ENCODE assay signal across 7 cellular contexts in genomic region chr14:80491131-80491530, GRCh38.
DNase-seq lines count a peak whose midpoint lies in the region; ATAC-seq and TF ChIP-seq lines count a peak whose summit lies in the region.

No MANE protein-coding gene starts in this region.

- no peak overlapping the region for H3K4ac ChIP-seq in neuronal stem cell (ENCODE audit: low read length)

- no peak overlapping the region for H2BK15ac ChIP-seq in neuronal stem cell (ENCODE audit: low read length)

- H3K18ac ChIP-seq in neuronal stem cell (ENCODE audit: low read length): no peak overlapping the region

- H3K4me3 ChIP-seq in neuronal stem cell (ENCODE audit: low read length in 2 of 2): no peak overlapping the region

- H3K27me3 ChIP-seq in neuronal stem cell (ENCODE audit: control insufficient read depth in 3 of 3, insufficient read depth in 3 of 3, low read depth in 1 of 3, low read length in 3 of 3): no peaks in the 10 kb centered on the region

- no peak overlapping the region for H2AK5ac ChIP-seq in neuronal stem cell (ENCODE audit: low read depth, low read length)

- H3K27me3 Mint-ChIP-seq in WTC11 (ENCODE audit: low read depth): no peaks in the 10 kb centered on the region

- H2BK5ac ChIP-seq in neuronal stem cell (ENCODE audit: low read length): no peak overlapping the region

- no peak overlapping the region for H3K14ac ChIP-seq in neuronal stem cell (ENCODE audit: low read length)

- no CpG with 5 or more reads among the region's 4 CpGs for WGBS in neuronal stem cell (ENCODE audit: extremely low coverage in 2 of 2, insufficient read length in 2 of 2, insufficient replicate concordance in 1 of 2), 2 donors

- peaks cover 7% of the 10 kb centered on the region for H3K9me3 Mint-ChIP-seq in WTC11

- no peak overlapping the region for H3K27ac ChIP-seq in neuronal stem cell (replicated peaks; ENCODE audit: low read length)

- peak; percentile 90 for ATAC-seq in GM19025 (IDR thresholded peaks at IDR 0.05; ENCODE audit: low read depth, unreplicated experiment)
- peak; percentile 86 for ATAC-seq in HG02981 (IDR thresholded peaks at IDR 0.05; ENCODE audit: unreplicated experiment)
- peak; percentile 96 for ATAC-seq in WTC11

- no peaks in the 10 kb centered on the region for H3K79me1 ChIP-seq in neuronal stem cell (ENCODE audit: low read depth, low read length)

- no peaks in the 10 kb centered on the region for H3K9me3 ChIP-seq in neuronal stem cell (replicated peaks in 1 of 2; ENCODE audit: control insufficient read depth in 2 of 2, insufficient read depth in 1 of 2, low read depth in 1 of 2, low read length in 2 of 2)

- no peak overlapping the region for H2BK12ac ChIP-seq in neuronal stem cell (ENCODE audit: low read length)

- H4K91ac ChIP-seq in neuronal stem cell (ENCODE audit: low read depth, low read length, poor library complexity): no peak overlapping the region

- H3K4me3 Mint-ChIP-seq in WTC11: no peak overlapping the region

- POLR2A ChIA-PET in WTC11 (lab: Charles Lee): no interaction called here

- H3K4me2 ChIP-seq in neuronal stem cell (ENCODE audit: insufficient read depth, low read length, poor library complexity, severe bottlenecking): no peak overlapping the region

- no peak overlapping the region for H4K8ac ChIP-seq in neuronal stem cell (ENCODE audit: low read depth, low read length)

- no peaks in the 10 kb centered on the region for H3K36me3 ChIP-seq in neuronal stem cell (replicated peaks in 1 of 2; ENCODE audit: control insufficient read depth in 2 of 2, insufficient read depth in 2 of 2, low read length in 2 of 2)

- no peak for TF ChIP-seq CTCF in WTC11 (IDR thresholded peaks at IDR 0.05)

- H2BK120ac ChIP-seq in neuronal stem cell (ENCODE audit: low read depth, low read length): no peak overlapping the region

- H2AFZ ChIP-seq in neuronal stem cell (ENCODE audit: low read length): peak overlapping the region; percentile 9

- intact Hi-C loops in posterior vena cava (cut with DNase I): no loop called here

- peaks cover 22% of the 10 kb centered on the region for H3K4me1 Mint-ChIP-seq in WTC11

- no peaks in the 10 kb centered on the region for H3K36me3 Mint-ChIP-seq in WTC11

- CTCF ChIA-PET in WTC11 (lab: Charles Lee): no interaction called here

- H3K23ac ChIP-seq in neuronal stem cell (ENCODE audit: low read depth, low read length, poor library complexity): no peak overlapping the region

- no peak overlapping the region for H3K9ac ChIP-seq in neuronal stem cell (ENCODE audit: low read depth, low read length, poor library complexity)

- peaks cover 0 to 5% of the 10 kb centered on the region in 2 donors for H3K4me1 ChIP-seq in neuronal stem cell (ENCODE audit: control insufficient read depth in 2 of 2, insufficient read depth in 1 of 2, low read depth in 1 of 2, low read length in 2 of 2)

- no peak overlapping the region for H3K27ac Mint-ChIP-seq in WTC11

- DNase-seq in WTC11 (ENCODE audit: low spot score): peak; percentile 20
- no peak for DNase-seq in neuronal stem cell (ENCODE audit: low spot score)
- DNase-seq in posterior vena cava (ENCODE audit: low spot score): no peak
- no peak for DNase-seq in SK-N-DZ (ENCODE audit: low spot score)
- no peak for DNase-seq in T-helper 9 cell

TF ChIP-seq in WTC11, 78 proteins besides CTCF, POLR2A, EP300 and RAD21 (continues in another document):
- TF ChIP-seq FOXP4 (CRISPR knock-in tag; IDR thresholded peaks at IDR 0.05): no peak
- no peak for TF ChIP-seq IRF1 (CRISPR knock-in tag; IDR thresholded peaks at IDR 0.05)
- TF ChIP-seq PREB (CRISPR knock-in tag; IDR thresholded peaks at IDR 0.05; ENCODE audit: borderline replicate concordance): no peak
- no peak for TF ChIP-seq SMAD3 (CRISPR knock-in tag; IDR thresholded peaks at IDR 0.05; ENCODE audit: borderline replicate concordance)
- no peak for TF ChIP-seq FOXJ3 (CRISPR knock-in tag; IDR thresholded peaks at IDR 0.05; ENCODE audit: borderline replicate concordance)
- no peak for TF ChIP-seq ZNF121 (CRISPR knock-in tag; IDR thresholded peaks at IDR 0.05)
- TF ChIP-seq NR3C1 (CRISPR knock-in tag; conservative IDR thresholded peaks at IDR 0.05; ENCODE audit: low read depth): no peak
- TF ChIP-seq ZNF423 (CRISPR knock-in tag; IDR thresholded peaks at IDR 0.05): no peak
- no peak for TF ChIP-seq TEAD4 (CRISPR knock-in tag; IDR thresholded peaks at IDR 0.05)
- no peak for TF ChIP-seq ETV6 (CRISPR knock-in tag; IDR thresholded peaks at IDR 0.05)
- TF ChIP-seq HMGXB4 (CRISPR knock-in tag; IDR thresholded peaks at IDR 0.05): no peak
- TF ChIP-seq MLX (CRISPR knock-in tag; IDR thresholded peaks at IDR 0.05): no peak
- TF ChIP-seq ATF6 (CRISPR knock-in tag; IDR thresholded peaks at IDR 0.05): no peak
- TF ChIP-seq ZNF232 (CRISPR knock-in tag; IDR thresholded peaks at IDR 0.05): no peak
- no peak for TF ChIP-seq IRF2 (CRISPR knock-in tag; IDR thresholded peaks at IDR 0.05; ENCODE audit: borderline replicate concordance, low read depth)
- TF ChIP-seq ZNF219 (CRISPR knock-in tag; IDR thresholded peaks at IDR 0.05; ENCODE audit: borderline replicate concordance): no peak
